ENCODE assay signal across 1 cellular context in the genomic region with DNA sequence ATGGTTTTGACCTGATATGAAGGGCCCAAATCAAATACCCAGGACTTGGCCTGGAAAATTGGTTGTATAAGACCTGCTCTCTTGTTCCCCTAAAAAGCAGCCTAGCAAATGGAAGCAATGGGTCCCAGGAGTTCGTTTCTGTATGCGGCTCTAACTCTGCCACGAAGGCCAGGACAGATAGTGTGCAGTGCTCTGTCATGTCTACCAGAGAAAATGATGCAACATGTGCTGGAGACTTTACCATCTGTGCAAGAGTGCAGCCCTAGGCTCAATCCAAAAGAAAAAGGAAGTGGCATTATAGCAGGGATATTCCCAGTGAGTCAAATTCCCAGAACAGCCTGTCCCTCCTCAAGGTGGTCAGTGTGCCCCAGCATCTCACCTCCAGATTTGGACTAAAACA.
TF ChIP-seq lines count a peak whose summit lies in the region.

No MANE protein-coding gene starts in this region.

TF ChIP-seq in WTC11, 78 proteins besides CTCF, POLR2A, EP300 and RAD21 (continued from another document):
- TF ChIP-seq, protein P1, sequence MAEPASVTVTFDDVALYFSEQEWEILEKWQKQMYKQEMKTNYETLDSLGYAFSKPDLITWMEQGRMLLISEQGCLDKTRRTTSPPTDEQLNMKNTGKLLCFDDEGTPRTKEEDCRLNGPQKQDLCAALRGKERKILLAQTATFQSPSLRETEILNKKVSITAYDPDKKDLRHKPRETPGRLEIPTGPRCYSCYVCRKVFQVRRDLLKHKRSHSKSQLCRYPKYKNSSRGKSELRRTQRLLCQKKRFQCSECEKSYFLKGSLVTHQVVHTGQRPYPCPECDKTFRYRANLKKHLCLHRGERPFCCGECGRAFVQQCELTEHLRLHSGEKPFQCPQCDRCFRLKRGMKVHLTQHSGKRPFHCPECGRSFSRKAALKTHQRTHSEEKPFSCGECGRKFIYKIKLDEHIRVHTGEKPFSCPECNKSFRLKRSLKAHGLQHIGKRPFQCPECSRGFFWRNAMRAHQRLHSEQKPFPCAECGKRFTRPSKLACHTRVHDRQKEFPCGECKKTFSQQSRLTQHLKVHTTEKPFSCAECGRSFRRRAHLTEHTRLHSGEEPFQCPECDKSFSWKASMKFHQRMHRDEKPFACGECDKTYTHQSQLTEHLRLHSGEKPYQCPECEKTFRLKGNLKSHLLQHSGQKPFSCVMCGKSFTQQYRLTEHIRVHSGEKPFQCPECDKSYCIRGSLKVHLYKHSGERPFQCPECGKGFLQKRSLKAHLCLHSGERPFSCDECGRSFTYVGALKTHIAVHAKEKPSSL (CRISPR knock-in tag; conservative IDR thresholded peaks at IDR 0.05) = no peak
- TF ChIP-seq ZBTB21 (CRISPR knock-in tag; IDR thresholded peaks at IDR 0.05; ENCODE audit: borderline replicate concordance) = no peak
- TF ChIP-seq, protein P2, sequence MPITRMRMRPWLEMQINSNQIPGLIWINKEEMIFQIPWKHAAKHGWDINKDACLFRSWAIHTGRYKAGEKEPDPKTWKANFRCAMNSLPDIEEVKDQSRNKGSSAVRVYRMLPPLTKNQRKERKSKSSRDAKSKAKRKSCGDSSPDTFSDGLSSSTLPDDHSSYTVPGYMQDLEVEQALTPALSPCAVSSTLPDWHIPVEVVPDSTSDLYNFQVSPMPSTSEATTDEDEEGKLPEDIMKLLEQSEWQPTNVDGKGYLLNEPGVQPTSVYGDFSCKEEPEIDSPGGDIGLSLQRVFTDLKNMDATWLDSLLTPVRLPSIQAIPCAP (CRISPR knock-in tag; IDR thresholded peaks at IDR 0.05) = no peak
- no peak for TF ChIP-seq KAT7 (CRISPR knock-in tag; IDR thresholded peaks at IDR 0.05; ENCODE audit: borderline replicate concordance)
- TF ChIP-seq, protein P3, sequence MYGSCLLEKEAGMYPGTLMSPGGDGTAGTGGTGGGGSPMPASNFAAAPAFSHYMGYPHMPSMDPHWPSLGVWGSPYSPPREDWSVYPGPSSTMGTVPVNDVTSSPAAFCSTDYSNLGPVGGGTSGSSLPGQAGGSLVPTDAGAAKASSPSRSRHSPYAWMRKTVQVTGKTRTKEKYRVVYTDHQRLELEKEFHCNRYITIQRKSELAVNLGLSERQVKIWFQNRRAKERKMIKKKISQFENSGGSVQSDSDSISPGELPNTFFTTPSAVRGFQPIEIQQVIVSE (CRISPR knock-in tag; IDR thresholded peaks at IDR 0.05; ENCODE audit: borderline replicate concordance) = no peak
